ENCODE assay signal across 9 cellular contexts in the genomic region with DNA sequence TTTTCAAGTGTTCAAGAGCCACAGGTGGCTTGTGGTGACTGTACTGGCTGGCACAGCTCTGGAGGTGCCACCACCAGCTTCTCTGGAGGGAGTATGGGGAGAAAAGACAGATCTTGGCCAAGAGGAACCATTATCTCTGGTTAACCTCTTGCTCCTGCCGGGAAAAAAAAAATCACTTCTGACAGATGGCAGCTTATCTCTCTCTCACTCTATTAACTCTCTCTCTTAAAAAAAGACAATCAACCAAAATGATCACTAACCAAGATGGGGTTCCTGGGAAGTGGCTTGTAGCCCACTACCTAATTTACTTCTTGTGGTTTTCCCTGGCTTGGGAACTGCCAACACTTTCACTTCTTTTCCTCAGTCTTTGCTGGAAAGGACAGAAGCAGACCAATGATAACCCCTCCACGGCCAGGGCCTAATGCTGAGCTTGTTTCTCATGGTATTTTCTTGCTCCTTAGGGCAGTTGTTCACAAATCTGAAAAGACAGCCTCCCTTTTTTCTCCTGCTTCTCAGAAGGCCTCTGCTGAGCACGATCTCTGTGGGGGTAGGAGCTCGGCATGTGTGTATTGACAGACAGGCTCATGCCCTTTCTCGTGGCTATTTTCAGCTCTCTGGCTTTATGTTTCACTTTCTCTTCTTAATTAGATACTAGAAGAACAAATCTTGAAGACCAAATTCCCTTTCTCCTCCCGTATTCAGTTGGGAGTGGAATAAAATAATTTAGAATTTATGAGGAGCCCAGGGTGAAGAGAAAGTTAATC. TPM values are rescaled to one million over a fixed set of nuclear protein-coding genes. Genes with fewer than 3 reads are reported as not detected.
DNase-seq lines count a peak whose midpoint lies in the region; ATAC-seq, FAIRE-seq and TF ChIP-seq lines count a peak whose summit lies in the region.
"Had no signal": no experiment of that assay in that cellular context is flagged by ENCODE, and none has a peak within 500 bp of the region (broad histone marks: within the 10 kb centered on the region; RNA-seq: fewer than 3 reads in every experiment).

No MANE protein-coding gene starts in this region.

- H3K9me3 ChIP-seq in right cardiac atrium (ENCODE audit: control insufficient read depth, low read length): no peaks in the 10 kb centered on the region
- no peaks in the 10 kb centered on the region for H3K9me3 ChIP-seq in stomach smooth muscle (ENCODE audit: control insufficient read depth in 2 of 2, low read length in 2 of 2)
- H3K9me3 ChIP-seq in trophoblast cell (ENCODE audit: insufficient read depth, low read depth, low read length): no peaks in the 10 kb centered on the region

- no peak overlapping the region for H3K23ac ChIP-seq in trophoblast cell (ENCODE audit: low read length)

- no peak overlapping the region for H4K12ac ChIP-seq in trophoblast cell (ENCODE audit: low read depth, low read length)

- no peak overlapping the region for H3K18ac ChIP-seq in trophoblast cell (ENCODE audit: low read length)

- H2BK5ac ChIP-seq in trophoblast cell (ENCODE audit: low read depth, low read length, poor library complexity): no peak overlapping the region

- H3K27me3 ChIP-seq in right cardiac atrium (ENCODE audit: control insufficient read depth, insufficient read depth) (no peaks in the 10 kb centered on the region), stomach smooth muscle (ENCODE audit: control insufficient read depth in 1 of 2, insufficient read depth in 2 of 2, low read length in 2 of 2) (peaks cover 9 to 10% of the 10 kb centered on the region in 2 donors), trophoblast cell (ENCODE audit: insufficient read depth, low read length) (peaks cover 36% of the 10 kb centered on the region)

- DNase-seq in activated CD8-positive, alpha-beta memory T cell treated with anti-CD3 and anti-CD28 coated beads, Interleukin-2, amount 10 ng/mL, durations not matched to agents 7 days and 5 days: no peak
- no peak for DNase-seq in activated CD8-positive, alpha-beta memory T cell treated with anti-CD3 and anti-CD28 coated beads for 24 hours
- DNase-seq in WTC11 (ENCODE audit: low spot score) (no peak), right cardiac atrium (no peak), H54 (ENCODE audit: insufficient read length, low spot score) (no peak), trophoblast cell (no peak), OCI-M2 (lab: John Stamatoyannopoulos, UW; ENCODE audit: unreplicated experiment) (no peak)

- no peaks in the 10 kb centered on the region for H3K79me1 ChIP-seq in trophoblast cell (ENCODE audit: low read length)

- no peaks in the 10 kb centered on the region for H3K79me2 ChIP-seq in trophoblast cell (ENCODE audit: control insufficient read depth, insufficient read depth, low read length, poor library complexity)

- H3K27ac Mint-ChIP-seq in activated CD8-positive, alpha-beta memory T cell treated with anti-CD3 and anti-CD28 coated beads, Interleukin-2, amount 10 ng/mL, durations not matched to agents 7 days and 5 days: no peak overlapping the region
- H3K27ac Mint-ChIP-seq in WTC11: no peak overlapping the region

- no peak overlapping the region for H3K14ac ChIP-seq in trophoblast cell (ENCODE audit: low read length)

- H3K27ac ChIP-seq in right cardiac atrium (ENCODE audit: low read length) (peak overlapping the region; percentile 79), stomach smooth muscle (ENCODE audit: low read length) (peak overlapping the region; percentile 84), trophoblast cell (ENCODE audit: low read depth, low read length) (no peak overlapping the region)

- peak overlapping the region; percentile 79 for H3K4me3 ChIP-seq in right cardiac atrium (ENCODE audit: low read length)
- peak overlapping the region; percentile 61 to 73 for H3K4me3 ChIP-seq in stomach smooth muscle (ENCODE audit: low read length in 2 of 2)
- H3K4me3 ChIP-seq in trophoblast cell (ENCODE audit: low read depth, low read length): no peak overlapping the region

- no peak overlapping the region for H4K8ac ChIP-seq in trophoblast cell (ENCODE audit: low read depth, low read length)

- CTCF ChIA-PET in activated CD8-positive, alpha-beta memory T cell treated with anti-CD3 and anti-CD28 coated beads, Interleukin-2, amount 10 ng/mL, durations not matched to agents 7 days and 5 days (lab: Charles Lee): interaction anchor here (0.8 to 1.7 kb wide), 7 partner anchors 9 to 281 kb away, joined by 3 to 4 read pairs (median 3); no protein-coding TSS in a partner anchor
- CTCF ChIA-PET in WTC11 (lab: Charles Lee): interaction anchor here (0.6 to 1.9 kb wide), 13 partner anchors 8 to 772 kb away, joined by 3 to 19 read pairs (median 4); no protein-coding TSS in a partner anchor

- TF ChIP-seq CTCF in WTC11 (IDR thresholded peaks at IDR 0.05): no peak

- H3K4me1 Mint-ChIP-seq in activated CD8-positive, alpha-beta memory T cell treated with anti-CD3 and anti-CD28 coated beads, Interleukin-2, amount 10 ng/mL, durations not matched to agents 7 days and 5 days: peaks cover 24% of the 10 kb centered on the region
- H3K4me1 Mint-ChIP-seq in WTC11: peaks cover 40% of the 10 kb centered on the region

- POLR2A ChIA-PET in WTC11 (lab: Charles Lee): interaction anchor here (1.1 kb wide), 1 partner anchor 27 kb away, joined by 3 read pairs; no protein-coding TSS in a partner anchor

- H2AK5ac ChIP-seq in trophoblast cell (ENCODE audit: low read length): no peak overlapping the region

- H3K4ac ChIP-seq in trophoblast cell (ENCODE audit: low read depth, low read length): no peak overlapping the region

- no peaks in the 10 kb centered on the region for H3K4me1 ChIP-seq in right cardiac atrium (ENCODE audit: control insufficient read depth, insufficient read depth, low read length)
- peaks cover 38% of the 10 kb centered on the region for H3K4me1 ChIP-seq in stomach smooth muscle (ENCODE audit: control insufficient read depth, insufficient read depth, low read length)
- peaks cover 3% of the 10 kb centered on the region in 2 experiments for H3K4me1 ChIP-seq in trophoblast cell (ENCODE audit: control insufficient read depth in 1 of 2, insufficient read depth in 2 of 2, low read length in 2 of 2)

- 8% methylated on average over 6 of the region's 6 CpGs for WGBS in right cardiac atrium
- WGBS in trophoblast cell (ENCODE audit: extremely low coverage, insufficient coverage, insufficient read length): no CpG with 5 or more reads among the region's 6 CpGs

- ATAC-seq in activated CD8-positive, alpha-beta memory T cell treated with anti-CD3 and anti-CD28 coated beads, Interleukin-2, amount 10 ng/mL, durations not matched to agents 7 days and 5 days: no peak
- no peak for ATAC-seq in WTC11
- peak; percentile 55 to 58 for ATAC-seq in right cardiac atrium

- H3K36me3 ChIP-seq in stomach smooth muscle (ENCODE audit: control insufficient read depth in 2 of 2, insufficient read depth in 2 of 2, low read length in 2 of 2): no peaks in the 10 kb centered on the region
- no peaks in the 10 kb centered on the region for H3K36me3 ChIP-seq in trophoblast cell (ENCODE audit: control insufficient read depth in 1 of 2, insufficient read depth in 2 of 2, low read length in 2 of 2)

- no peak for FAIRE-seq in H54 (lab: Jason Lieb, UNC)

- H3K27me3 Mint-ChIP-seq in activated CD8-positive, alpha-beta memory T cell treated with anti-CD3 and anti-CD28 coated beads, Interleukin-2, amount 10 ng/mL, durations not matched to agents 7 days and 5 days: peaks cover 82% of the 10 kb centered on the region
- peaks cover 79% of the 10 kb centered on the region for H3K27me3 Mint-ChIP-seq in WTC11 (ENCODE audit: low read depth)

- intact Hi-C loops in right cardiac atrium (cut with DNase I): no loop called here

- H2BK12ac ChIP-seq in trophoblast cell (ENCODE audit: low read length): no peak overlapping the region

- no peak overlapping the region for H3K4me2 ChIP-seq in trophoblast cell (ENCODE audit: low read length)

- TF ChIP-seq POLR2A in H54 (IDR thresholded peaks at IDR 0.05; ENCODE audit: low read depth, low read length): no peak

- H2AFZ ChIP-seq in trophoblast cell (ENCODE audit: insufficient read depth, low read length, poor library complexity): no peak overlapping the region

- no peak overlapping the region for H4K91ac ChIP-seq in trophoblast cell (ENCODE audit: low read depth, low read length)

- no peak overlapping the region for H2BK120ac ChIP-seq in trophoblast cell (ENCODE audit: insufficient read depth, low read length, poor library complexity)

- no peaks in the 10 kb centered on the region for H3K9me3 Mint-ChIP-seq in activated CD8-positive, alpha-beta memory T cell treated with anti-CD3 and anti-CD28 coated beads, Interleukin-2, amount 10 ng/mL, durations not matched to agents 7 days and 5 days (ENCODE audit: low read depth)
- H3K9me3 Mint-ChIP-seq in WTC11: no peaks in the 10 kb centered on the region

- no peaks in the 10 kb centered on the region for H3K36me3 Mint-ChIP-seq in activated CD8-positive, alpha-beta memory T cell treated with anti-CD3 and anti-CD28 coated beads, Interleukin-2, amount 10 ng/mL, durations not matched to agents 7 days and 5 days
- no peaks in the 10 kb centered on the region for H3K36me3 Mint-ChIP-seq in WTC11

- H3K9ac ChIP-seq in stomach smooth muscle (ENCODE audit: low read length in 2 of 2): peak overlapping the region; percentile 57 to 71
- no peak overlapping the region for H3K9ac ChIP-seq in trophoblast cell (ENCODE audit: low read length)

- H3K4me3 Mint-ChIP-seq in activated CD8-positive, alpha-beta memory T cell treated with anti-CD3 and anti-CD28 coated beads, Interleukin-2, amount 10 ng/mL, durations not matched to agents 7 days and 5 days: peak overlapping the region; percentile 55
- peak overlapping the region; percentile 59 for H3K4me3 Mint-ChIP-seq in WTC11

TF ChIP-seq in WTC11, 78 proteins besides CTCF, POLR2A, EP300 and RAD21 (continues in another document):
- TF ChIP-seq SP1 (CRISPR knock-in tag; conservative IDR thresholded peaks at IDR 0.05): no peak
- no peak for TF ChIP-seq MYBL2 (CRISPR knock-in tag; IDR thresholded peaks at IDR 0.05)
- no peak for TF ChIP-seq ZNF671 (CRISPR knock-in tag; IDR thresholded peaks at IDR 0.05)
- no peak for TF ChIP-seq IRF2 (CRISPR knock-in tag; IDR thresholded peaks at IDR 0.05; ENCODE audit: borderline replicate concordance, low read depth)

RNA-seq across cellular contexts. Expression of a gene that starts 0.9 kb away (rescaled TPM):
- total RNA-seq in activated CD8-positive, alpha-beta memory T cell treated with anti-CD3 and anti-CD28 coated beads, Interleukin-2, amount 10 ng/mL, durations not matched to agents 7 days and 5 days: not detected
- 0.92 TPM in 1 of 3 replicates, not detected in the others for total RNA-seq in WTC11 (2021)
- total RNA-seq in right cardiac atrium: 10 to 100 TPM in 1 of 4 donors, 1 to 10 TPM in 3; 6.0 to 19.3 (median 7.7) TPM
- 11.8 TPM for polyA plus RNA-seq in right cardiac atrium
- polyA plus RNA-seq in trophoblast cell (2013): 0.10 TPM in 1 of 2 replicates, not detected in the other
- total RNA-seq: Daoy had no signal

RNA-seq across cellular contexts. Expression of a gene that starts 3.8 kb away (rescaled TPM):
- total RNA-seq in activated CD8-positive, alpha-beta memory T cell treated with anti-CD3 and anti-CD28 coated beads, Interleukin-2, amount 10 ng/mL, durations not matched to agents 7 days and 5 days: not detected
- 0.34 to 0.64 TPM (median 0.42 TPM) in 3 replicates for total RNA-seq in WTC11 (2021)
- total RNA-seq in right cardiac atrium: under 1 TPM in 1 of 4 donors, not detected in 3; 0.19 TPM
- 0.18 TPM for polyA plus RNA-seq in right cardiac atrium
- polyA plus RNA-seq in trophoblast cell (2013): 0.04 TPM in 1 of 2 replicates, not detected in the other

RNA-seq across cellular contexts. Expression of a gene that starts 42.9 kb away (rescaled TPM):
- 100 to 1,000 TPM; 111 to 127 TPM for total RNA-seq in activated CD8-positive, alpha-beta memory T cell treated with anti-CD3 and anti-CD28 coated beads, Interleukin-2, amount 10 ng/mL, durations not matched to agents 7 days and 5 days
- total RNA-seq in WTC11 (2021) (88.8 to 99.3 TPM (median 95.5 TPM) in 3 replicates), right cardiac atrium (10 to 100 TPM; 36.7 to 51.8 (median 41.0) TPM)
- 40.0 TPM for polyA plus RNA-seq in right cardiac atrium
- polyA plus RNA-seq in trophoblast cell (2013): 67.0 and 69.9 TPM in 2 replicates

Comparison
In these comparisons a context has a peak if more than half of its experiments do, and no peak if none do; other contexts are left out.
1. ATAC-seq: peak in right cardiac atrium (2 of 2); none in activated CD8-positive, alpha-beta memory T cell treated with anti-CD3 and anti-CD28 coated beads, Interleukin-2, amount 10 ng/mL, durations not matched to agents 7 days and 5 days (single experiment) and WTC11 (single experiment).